1 cellular context compared by ENCODE assay signal in genomic region chr20:38137441-38138037, GRCh38.
TF ChIP-seq lines count a peak whose summit lies in the region.

No MANE protein-coding gene starts in this region.

TF ChIP-seq in HepG2, 621 proteins besides CTCF, POLR2A, EP300 and RAD21 (continued from another document):
- TF ChIP-seq MAX (IDR thresholded peaks at IDR 0.05), result no peak
